ENCODE assay signal across 21 cellular contexts in genomic region chr20:46584508-46584907, GRCh38. TPM values are rescaled to one million over a fixed set of nuclear protein-coding genes. Genes with fewer than 3 reads are reported as not detected.
DNase-seq lines count a peak whose midpoint lies in the region; ATAC-seq and TF ChIP-seq lines count a peak whose summit lies in the region.
"Had no signal": no experiment of that assay in that cellular context is flagged by ENCODE, and none has a peak within 500 bp of the region (broad histone marks: within the 10 kb centered on the region; RNA-seq: fewer than 3 reads in every experiment).

No MANE protein-coding gene starts in this region.

- no peaks in the 10 kb centered on the region for H4K20me1 ChIP-seq in GM23338 (replicated peaks; ENCODE audit: insufficient read depth)

- H3K27me3 Mint-ChIP-seq in GM23338 (ENCODE audit: insufficient read depth, low read depth, poor library complexity) (no peaks in the 10 kb centered on the region), endodermal cell (ENCODE audit: insufficient read depth) (peaks cover 3% of the 10 kb centered on the region)

- H3K4me3 ChIP-seq in GM23338 = no peak overlapping the region
- H3K4me3 ChIP-seq in endodermal cell (ENCODE audit: low read length) = peak overlapping the region; percentile 21
- no peak overlapping the region for H3K4me3 ChIP-seq in liver (ENCODE audit: low read depth in 1 of 3, low read length in 3 of 3)
- H3K4me3 ChIP-seq: A549 had no signal

- H3K4me1 Mint-ChIP-seq in GM23338 (peaks cover 17% of the 10 kb centered on the region), endodermal cell (peaks cover 24% of the 10 kb centered on the region)
- H3K4me1 Mint-ChIP-seq: CD14-positive monocyte had no signal

- ATAC-seq in GM23338 (no peak), GM21390 (IDR thresholded peaks at IDR 0.05; ENCODE audit: unreplicated experiment) (no peak), GM21447 (IDR thresholded peaks at IDR 0.05; ENCODE audit: unreplicated experiment) (no peak)
- ATAC-seq: A549 had no signal

- H3K9ac ChIP-seq in endodermal cell (ENCODE audit: extremely low read depth, low read length, poor library complexity, severe bottlenecking) (no peak overlapping the region), liver (ENCODE audit: low read depth in 1 of 2, low read length in 2 of 2) (no peak overlapping the region)

- H3K27me3 ChIP-seq in GM23338 (ENCODE audit: insufficient read depth) (no peaks in the 10 kb centered on the region), endodermal cell (ENCODE audit: control insufficient read depth, insufficient read depth, low read length, poor library complexity, severe bottlenecking) (no peaks in the 10 kb centered on the region), liver (ENCODE audit: control insufficient read depth in 4 of 4, insufficient read depth in 4 of 4, low read length in 3 of 4) (peaks cover 0 to 2% (median 0%) of the 10 kb centered on the region in 4 donors)

- H3K9me2 ChIP-seq in GM23338 (ENCODE audit: insufficient read depth) = no peaks in the 10 kb centered on the region

- H3K9me3 ChIP-seq in endodermal cell (ENCODE audit: control insufficient read depth, low read length) (peaks cover 24% of the 10 kb centered on the region), liver (ENCODE audit: control insufficient read depth in 4 of 4, low read length in 3 of 4) (no peaks in the 10 kb centered on the region)
- H3K9me3 ChIP-seq: A549 had no signal

- no peak overlapping the region for H2AFZ ChIP-seq in GM23338

- no peak overlapping the region for H3K27ac ChIP-seq in GM23338 (ENCODE audit: low read depth)
- peak overlapping the region; percentile 36 for H3K27ac ChIP-seq in VCaP
- H3K27ac ChIP-seq in endodermal cell (ENCODE audit: low read depth, low read length) = no peak overlapping the region
- H3K27ac ChIP-seq in liver (ENCODE audit: low read depth in 1 of 2, low read length in 2 of 2) = no peak overlapping the region
- H3K27ac ChIP-seq: 22Rv1, A549, HL-60 had no signal

- H3K36me3 ChIP-seq in GM23338 (ENCODE audit: insufficient read depth) = no peaks in the 10 kb centered on the region
- peaks cover 7% of the 10 kb centered on the region for H3K36me3 ChIP-seq in endodermal cell (ENCODE audit: control insufficient read depth, insufficient read depth, low read length)
- no peaks in the 10 kb centered on the region for H3K36me3 ChIP-seq in liver (ENCODE audit: control insufficient read depth in 4 of 4, insufficient read depth in 3 of 4, low read depth in 1 of 4, low read length in 3 of 4)

- H3K4me3 Mint-ChIP-seq in GM23338 = no peak overlapping the region
- H3K4me3 Mint-ChIP-seq in endodermal cell = no peak overlapping the region
- H3K4me3 Mint-ChIP-seq: CD4-positive, alpha-beta memory T cell had no signal

- WGBS in endodermal cell (ENCODE audit: insufficient coverage in 1 of 2, insufficient read length in 1 of 2), 2 experiments = 45% methylated on average over 2 of the region's 2 CpGs; no CpG with 5 or more reads in 1 of the 2 experiments
- 25% methylated on average over 2 of the region's 2 CpGs for WGBS in liver

- no peaks in the 10 kb centered on the region for H3K79me2 ChIP-seq in GM23338 (replicated peaks; ENCODE audit: insufficient read depth)

- DNase-seq in GM23338 (ENCODE audit: low spot score) = no peak
- no peak for DNase-seq in endodermal cell
- DNase-seq in dermis blood vessel endothelial cell = no peak
- DNase-seq in T1000 (lab: John Stamatoyannopoulos, UW) = no peak
- DNase-seq: AML-193; CD4-positive, alpha-beta memory T cell; DMS153; DMS79; GDM1; HCEC 1CT had no signal

- TF ChIP-seq RAD21 in liver (IDR thresholded peaks at IDR 0.05) = no peak

- H3K9me3 Mint-ChIP-seq in GM23338 (peaks cover 16% of the 10 kb centered on the region), endodermal cell (peaks cover 16% of the 10 kb centered on the region)
- H3K9me3 Mint-ChIP-seq: CD4-positive, alpha-beta memory T cell had no signal

- H3K36me3 Mint-ChIP-seq in GM23338 (ENCODE audit: low read depth) = peaks cover 21% of the 10 kb centered on the region
- peaks cover 14% of the 10 kb centered on the region for H3K36me3 Mint-ChIP-seq in endodermal cell (ENCODE audit: low read depth)
- H3K36me3 Mint-ChIP-seq: CD14-positive monocyte; CD4-positive, alpha-beta memory T cell had no signal

- no peaks in the 10 kb centered on the region for H3F3A ChIP-seq in GM23338 (replicated peaks; ENCODE audit: low read depth)

- H3K27ac Mint-ChIP-seq in GM23338 (no peak overlapping the region), endodermal cell (no peak overlapping the region)
- H3K27ac Mint-ChIP-seq: CD14-positive monocyte; CD4-positive, alpha-beta memory T cell had no signal

- peak overlapping the region; percentile 38 for H3K4me2 ChIP-seq in GM23338
- H3K4me2 ChIP-seq: A549 had no signal

- H3K4me1 ChIP-seq in GM23338 (ENCODE audit: insufficient read depth) (peaks cover 25% of the 10 kb centered on the region), endodermal cell (ENCODE audit: control insufficient read depth, insufficient read depth, low read length) (peaks cover 12% of the 10 kb centered on the region), liver (ENCODE audit: control insufficient read depth in 4 of 4, insufficient read depth in 4 of 4, low read length in 3 of 4) (no peaks in the 10 kb centered on the region)
- H3K4me1 ChIP-seq: A549 had no signal

- TF ChIP-seq CTCF in GM23338 (conservative IDR thresholded peaks at IDR 0.05; ENCODE audit: low read depth in 2 of 2) = no peak
- TF ChIP-seq CTCF in VCaP (conservative IDR thresholded peaks at IDR 0.05) = no peak
- TF ChIP-seq CTCF in endodermal cell (conservative IDR thresholded peaks at IDR 0.05) = no peak
- no peak for TF ChIP-seq CTCF in liver (IDR thresholded peaks at IDR 0.05; ENCODE audit: low read depth, low read length, missing input control)

TF ChIP-seq in GM23338, 12 proteins besides CTCF, POLR2A, EP300 and RAD21:
- no peak for TF ChIP-seq STAT1 (IDR thresholded peaks at IDR 0.05; ENCODE audit: unreplicated experiment)
- no peak for TF ChIP-seq EZH2phosphoT487 (IDR thresholded peaks at IDR 0.05; ENCODE audit: unreplicated experiment)
- TF ChIP-seq EZH2 (IDR thresholded peaks at IDR 0.05; ENCODE audit: low read depth, unreplicated experiment) = no peak
- TF ChIP-seq CREB1 (CRISPR knock-in tag; IDR thresholded peaks at IDR 0.05; ENCODE audit: low read depth) = no peak
- no peak for TF ChIP-seq JUNB (IDR thresholded peaks at IDR 0.05; ENCODE audit: unreplicated experiment)

TF ChIP-seq in liver, 16 proteins besides CTCF, POLR2A, EP300 and RAD21:
- TF ChIP-seq JUND (IDR thresholded peaks at IDR 0.05) = no peak
- TF ChIP-seq RXRA (IDR thresholded peaks at IDR 0.05) = peak; percentile 32 to 36
- no peak for TF ChIP-seq TAF1 (conservative IDR thresholded peaks at IDR 0.05)
- TF ChIP-seq FOXA2 (IDR thresholded peaks at IDR 0.05) = no peak

RNA-seq across cellular contexts. Expression of gene OCSTAMP, which starts 34.1 kb away (rescaled TPM):
- total RNA-seq in GM23338 (2014; rRNA removed; shearing (Covaris generic)) = 0.45 TPM in 1 of 2 replicates, not detected in the other
- polyA plus RNA-seq in GM23338 (2016; fragmentation: Nextera tagmentation; extraction: Ambion mirVana) (0.32 TPM in 1 of 2 replicates, not detected in the other), liver (not detected)
- total RNA-seq in endodermal cell (not detected), liver (not detected), dermis blood vessel endothelial cell (not detected in 2 replicates)
- 0.36 TPM for polyA plus RNA-seq in endodermal cell (2013, experiment 1 of 2)
- 0.25 TPM for polyA plus RNA-seq in endodermal cell (2013, experiment 2 of 2)
- total RNA-seq: CD4-positive, alpha-beta memory T cell; Daoy; HT1080 had no signal
- polyA plus RNA-seq: A549; BJ; CD14-positive monocyte; CD4-positive, alpha-beta memory T cell had no signal
